ENCODE assay signal across 8 cellular contexts in genomic region chr5:6435356-6435755, GRCh38. TPM values are rescaled to one million over a fixed set of nuclear protein-coding genes. Genes with fewer than 3 reads are reported as not detected.
A peak's percentile ranks its signal among the peaks of the same experiment; 100 is the strongest.
DNase-seq lines count a peak whose midpoint lies in the region; ATAC-seq and TF ChIP-seq lines count a peak whose summit lies in the region.

No MANE protein-coding gene starts in this region.

- peaks cover 26% of the 10 kb centered on the region for H3K27me3 ChIP-seq in upper lobe of right lung
- H3K27me3 ChIP-seq in tibial artery = peaks cover 0 to 8% of the 10 kb centered on the region in 2 donors
- H3K27me3 ChIP-seq in MG63 = peaks cover 14% of the 10 kb centered on the region

- peak; percentile 26 for ATAC-seq in upper lobe of right lung

- H3K4me3 ChIP-seq in fibroblast of the aortic adventitia (ENCODE audit: low read depth, low read length) (no peak overlapping the region), upper lobe of right lung (no peak overlapping the region), tibial artery (no peak overlapping the region), MG63 (no peak overlapping the region)

- peak; percentile 23 for TF ChIP-seq CTCF in fibroblast of the aortic adventitia (IDR thresholded peaks at IDR 0.05; ENCODE audit: insufficient read depth, low read length)
- TF ChIP-seq CTCF in upper lobe of right lung (IDR thresholded peaks at IDR 0.05) = peak; percentile 17
- TF ChIP-seq CTCF in tibial artery (IDR thresholded peaks at IDR 0.05) = no peak

- intact Hi-C loops in upper lobe of right lung (cut with DNase I) = no loop called here
- intact Hi-C loops in tibial artery (cut with DNase I; ENCODE audit: low total_unique reads) = no loop called here

- H3K36me3 ChIP-seq in upper lobe of right lung (no peaks in the 10 kb centered on the region), tibial artery (no peaks in the 10 kb centered on the region), MG63 (no peaks in the 10 kb centered on the region)

- H3K9me3 ChIP-seq in upper lobe of right lung (no peaks in the 10 kb centered on the region), tibial artery (peaks cover 0 to 3% (median 1%) of the 10 kb centered on the region in 3 donors), MG63 (no peaks in the 10 kb centered on the region)

- no peaks in the 10 kb centered on the region for H3K4me1 ChIP-seq in upper lobe of right lung
- no peaks in the 10 kb centered on the region for H3K4me1 ChIP-seq in tibial artery

- H3K27ac ChIP-seq in upper lobe of right lung (no peak overlapping the region), tibial artery (no peak overlapping the region)

- peak; percentile 9 for DNase-seq in stimulated activated CD4-positive, alpha-beta T cell treated with anti-CD3 and anti-CD28 coated beads, Interleukin-4, amount 100 ng/mL, for 1 hour
- no peak for DNase-seq in stimulated activated CD4-positive, alpha-beta T cell treated with anti-CD3 and anti-CD28 coated beads, Interleukin-12 subunit alpha, Interleukin-12 subunit beta, amount 100 ng/mL, for 4 hours
- DNase-seq in NCI-H526 treated with DMSO at 0.1 percent for 48 hours (lab: John Stamatoyannopoulos, UW) (peak; percentile 58), fibroblast of the aortic adventitia (ENCODE audit: low read depth) (no peak), upper lobe of right lung (no peak), tibial artery (no peak), cerebellar nuclear complex (lab: John Stamatoyannopoulos, UW) (no peak), MG63 (no peak)

RNA-seq across cellular contexts. Expression of gene UBE2QL1, which starts 13.3 kb away (rescaled TPM):
- total RNA-seq in fibroblast of the aortic adventitia (ENCODE audit: low replicate concordance) = under 0.01 and 0.25 TPM in 2 replicates
- total RNA-seq in upper lobe of right lung = not detected
- not detected in 2 replicates for total RNA-seq in MG63 (2014; rRNA removed; shearing (Covaris generic); ENCODE audit: low replicate concordance)

RNA-seq across cellular contexts. Expression of gene MED10, which starts 57.0 kb away (rescaled TPM):
- total RNA-seq in fibroblast of the aortic adventitia (ENCODE audit: low replicate concordance) = 17.5 and 26.7 TPM in 2 replicates
- total RNA-seq in upper lobe of right lung = 31.8 TPM
- total RNA-seq in MG63 (2014; rRNA removed; shearing (Covaris generic); ENCODE audit: low replicate concordance) = 97.9 and 127 TPM in 2 replicates

Comparison
In these comparisons a context has a peak if more than half of its experiments do, and no peak if none do; other contexts are left out.
1. DNase-seq: peak in stimulated activated CD4-positive, alpha-beta T cell treated with anti-CD3 and anti-CD28 coated beads, Interleukin-4, amount 100 ng/mL, for 1 hour (single experiment) and NCI-H526 treated with DMSO at 0.1 percent for 48 hours (single experiment); none in stimulated activated CD4-positive, alpha-beta T cell treated with anti-CD3 and anti-CD28 coated beads, Interleukin-12 subunit alpha, Interleukin-12 subunit beta, amount 100 ng/mL, for 4 hours (single experiment), fibroblast of the aortic adventitia (single experiment), upper lobe of right lung (single experiment), tibial artery (0 of 2), cerebellar nuclear complex (0 of 2) and MG63 (single experiment).
2. CTCF ChIP-seq: peak in fibroblast of the aortic adventitia (single experiment) and upper lobe of right lung (single experiment); none in tibial artery (0 of 2).